Comparison of ENCODE assay signal across 12 cellular contexts in the genomic region with DNA sequence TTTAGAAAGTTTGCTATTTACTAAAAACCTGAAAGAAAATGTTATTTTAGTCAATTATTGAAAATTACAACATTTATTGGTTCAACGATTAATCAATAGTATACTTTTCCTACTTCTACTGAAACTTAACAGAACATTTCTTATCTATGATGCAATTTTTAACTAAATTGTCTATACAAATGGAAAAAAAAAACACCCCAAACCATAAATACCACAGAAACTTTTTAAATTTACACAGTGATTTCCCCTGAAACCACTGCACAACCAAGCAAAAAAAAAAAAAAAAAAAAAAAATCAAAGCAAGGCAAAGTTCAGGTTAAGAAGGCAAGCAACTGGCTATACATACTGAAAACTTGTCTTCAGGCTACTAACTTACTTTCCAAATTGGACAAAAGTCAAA.
A peak's percentile ranks its signal among the peaks of the same experiment; 100 is the strongest.
DNase-seq lines count a peak whose midpoint lies in the region; ATAC-seq and TF ChIP-seq lines count a peak whose summit lies in the region.
"Had no signal": no experiment of that assay in that cellular context is flagged by ENCODE, and none has a peak within 500 bp of the region (broad histone marks: within the 10 kb centered on the region; RNA-seq: fewer than 3 reads in every experiment).

No MANE protein-coding gene starts in this region.

- no peak for DNase-seq in putamen (ENCODE audit: low spot score)
- DNase-seq in NCI-H69 (lab: John Stamatoyannopoulos, UW) = no peak
- no peak for DNase-seq in NCI-H446 (lab: John Stamatoyannopoulos, UW)
- DNase-seq: NCI-H2171, upper lobe of left lung had no signal

- H3K4me1 ChIP-seq in OCI-LY3 (ENCODE audit: low read length) = peaks cover 33% of the 10 kb centered on the region
- H3K4me1 ChIP-seq: upper lobe of left lung had no signal

- H3K27me3 ChIP-seq in OCI-LY3 (ENCODE audit: low read depth, low read length) = no peaks in the 10 kb centered on the region
- H3K27me3 ChIP-seq: upper lobe of left lung had no signal

- no peak overlapping the region for H3K4me3 ChIP-seq in OCI-LY3 (ENCODE audit: low read length)
- H3K4me3 ChIP-seq: K562, upper lobe of left lung had no signal

- H4K20me1 ChIP-seq in OCI-LY3 (ENCODE audit: insufficient read depth, low read length) = peaks cover 27% of the 10 kb centered on the region

- no peaks in the 10 kb centered on the region for H3K9me3 ChIP-seq in OCI-LY3 (ENCODE audit: insufficient read depth, low read length)
- H3K9me3 ChIP-seq: upper lobe of left lung had no signal

- no peak overlapping the region for H2AFZ ChIP-seq in OCI-LY3 (ENCODE audit: low read depth, low read length)

- no peak overlapping the region for H3K27ac ChIP-seq in OCI-LY3 (ENCODE audit: low read length)
- H3K27ac ChIP-seq: RWPE1, upper lobe of left lung had no signal

- no peaks in the 10 kb centered on the region for H3K79me2 ChIP-seq in OCI-LY3 (ENCODE audit: low read length)

- H3K36me3 ChIP-seq in OCI-LY3 (replicated peaks; ENCODE audit: low read depth, low read length) = peaks cover 46% of the 10 kb centered on the region

- no peak for TF ChIP-seq CTCF in OCI-LY3 (IDR thresholded peaks at IDR 0.05; ENCODE audit: low read depth, low read length)

- peak; percentile 64 for ATAC-seq in GM18858 (IDR thresholded peaks at IDR 0.05; ENCODE audit: unreplicated experiment)
- ATAC-seq in GM19455 (IDR thresholded peaks at IDR 0.05; ENCODE audit: unreplicated experiment) = peak; percentile 57
- peak; percentile 53 for ATAC-seq in HG02884 (IDR thresholded peaks at IDR 0.05; ENCODE audit: unreplicated experiment)
- ATAC-seq: K562, sciatic nerve had no signal

- no peak overlapping the region for H3K9ac ChIP-seq in OCI-LY3 (ENCODE audit: low read length)

- peak overlapping the region; percentile 33 for H3K4me2 ChIP-seq in OCI-LY3 (ENCODE audit: low read length)
